23 cellular contexts compared by ENCODE assay signal in the genomic region with DNA sequence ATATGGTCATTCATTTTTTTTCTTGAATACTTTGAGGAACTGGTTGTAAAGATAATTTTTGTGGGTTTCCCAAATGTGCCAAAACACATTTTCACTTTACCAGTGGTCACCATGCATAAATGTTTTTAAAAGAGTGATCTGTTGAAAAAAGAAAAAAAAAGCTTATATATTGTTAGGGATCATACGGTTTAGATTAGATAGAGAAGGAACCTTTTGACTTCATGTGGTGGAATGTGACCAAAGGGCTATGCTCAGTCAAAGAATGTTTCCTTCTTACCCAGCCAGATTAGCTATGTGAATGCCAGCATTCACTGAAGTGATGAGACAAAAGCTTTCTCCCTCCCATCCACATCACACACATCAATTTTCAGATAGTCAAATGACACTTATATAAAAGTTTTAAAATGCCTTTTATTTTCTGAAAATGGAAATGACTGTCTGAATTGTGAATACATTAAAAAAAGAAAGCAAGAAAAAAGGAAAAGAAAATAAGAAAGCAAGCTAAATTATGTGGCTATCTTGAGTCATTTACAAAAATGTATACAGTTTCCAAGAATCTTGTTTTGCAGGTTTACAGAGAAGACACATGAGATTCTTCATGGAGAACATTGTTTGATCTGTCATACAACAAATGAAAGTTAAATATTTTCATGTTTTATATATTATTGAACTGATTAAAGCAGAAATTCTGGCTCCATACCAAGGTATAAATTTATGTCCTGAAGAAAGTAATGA. TPM values are rescaled to one million over a fixed set of nuclear protein-coding genes. Genes with fewer than 3 reads are reported as not detected.
DNase-seq lines count a peak whose midpoint lies in the region; ATAC-seq, FAIRE-seq and TF ChIP-seq lines count a peak whose summit lies in the region.
"Had no signal": no experiment of that assay in that cellular context is flagged by ENCODE, and none has a peak within 500 bp of the region (broad histone marks: within the 10 kb centered on the region; RNA-seq: fewer than 3 reads in every experiment).

No MANE protein-coding gene starts in this region.

- H3K9me3 ChIP-seq in adipocyte (ENCODE audit: control insufficient read depth, low read length), result no peaks in the 10 kb centered on the region
- H3K9me3 ChIP-seq: MG63, transverse colon had no signal

- peaks cover 20% of the 10 kb centered on the region for H3K4me1 ChIP-seq in adipocyte (ENCODE audit: control insufficient read depth, insufficient read depth, low read length)
- H3K4me1 ChIP-seq: transverse colon had no signal

- H3K36me3 ChIP-seq in adipocyte (ENCODE audit: control insufficient read depth, insufficient read depth, low read length, severe bottlenecking), result peaks cover 21% of the 10 kb centered on the region
- H3K36me3 ChIP-seq: MG63 had no signal

- H3K4me3 Mint-ChIP-seq in HFFc6, result peak overlapping the region; percentile 9; the same call in 1 of the 2 replicates
- no peak overlapping the region for H3K4me3 Mint-ChIP-seq in stimulated activated naive CD8-positive, alpha-beta T cell treated with anti-CD3 and anti-CD28 coated beads, Interleukin-15, amount 100 ng/mL, for 72 hours
- H3K4me3 Mint-ChIP-seq: CD4-positive, CD25-positive, alpha-beta regulatory T cell; effector memory CD8-positive, alpha-beta T cell; H9; WTC11 had no signal

- no peak for TF ChIP-seq CTCF in HFFc6 (IDR thresholded peaks at IDR 0.05)
- no peak for TF ChIP-seq CTCF in foreskin fibroblast (IDR thresholded peaks at IDR 0.05; ENCODE audit: low read depth, low read length)

- no peaks in the 10 kb centered on the region for H3K27me3 ChIP-seq in adipocyte (replicated peaks; ENCODE audit: control insufficient read depth, insufficient read depth, low read length)
- H3K27me3 ChIP-seq: MG63, transverse colon had no signal

- no peak overlapping the region for H3K9ac ChIP-seq in adipocyte (ENCODE audit: low read length)

- peak; percentile 49 for FAIRE-seq in A204.1 (lab: Jason Lieb, UNC)
- FAIRE-seq: frontal cortex had no signal

- DNase-seq in HFFc6 (no peak), adipocyte (ENCODE audit: low read depth) (peak; percentile 46), foreskin fibroblast (peak; percentile 52 to 83), DMS 273 (lab: John Stamatoyannopoulos, UW; ENCODE audit: unreplicated experiment) (no peak)
- DNase-seq in stimulated activated naive CD8-positive, alpha-beta T cell treated with anti-CD3 and anti-CD28 coated beads, Interleukin-15, amount 100 ng/mL, for 72 hours, result no peak
- DNase-seq: activated gamma-delta T cell treated with Interleukin-2 at 50 U/mL for 16 hours; aorta; CD4-positive, CD25-positive, alpha-beta regulatory T cell; effector memory CD8-positive, alpha-beta T cell; H9; MG63; NCI-H1694; NCI-H2227 treated with DMSO at 0.1 percent for 48 hours; nucleus accumbens; right cardiac atrium; RPMI8226; stimulated activated naive CD4-positive, alpha-beta T cell; transverse colon had no signal

- H3K9me3 Mint-ChIP-seq in HFFc6, result no peaks in the 10 kb centered on the region
- H3K9me3 Mint-ChIP-seq in stimulated activated naive CD8-positive, alpha-beta T cell treated with anti-CD3 and anti-CD28 coated beads, Interleukin-15, amount 100 ng/mL, for 72 hours, result no peaks in the 10 kb centered on the region
- H3K9me3 Mint-ChIP-seq: CD4-positive, CD25-positive, alpha-beta regulatory T cell; effector memory CD8-positive, alpha-beta T cell; H9; WTC11 had no signal

- H3K4me1 Mint-ChIP-seq in HFFc6 (ENCODE audit: low read depth), result peaks cover 41% of the 10 kb centered on the region
- H3K4me1 Mint-ChIP-seq in stimulated activated naive CD8-positive, alpha-beta T cell treated with anti-CD3 and anti-CD28 coated beads, Interleukin-15, amount 100 ng/mL, for 72 hours, result peaks cover 6% of the 10 kb centered on the region

- no peak overlapping the region for H3K4me3 ChIP-seq in adipocyte (ENCODE audit: low read length)
- H3K4me3 ChIP-seq in foreskin fibroblast (ENCODE audit: low read depth in 1 of 2, low read length in 2 of 2), result no peak overlapping the region
- H3K4me3 ChIP-seq: MG63, transverse colon had no signal

- ATAC-seq in HG02973 (IDR thresholded peaks at IDR 0.05; ENCODE audit: unreplicated experiment), result no peak
- no peak for ATAC-seq in stimulated activated naive CD8-positive, alpha-beta T cell treated with anti-CD3 and anti-CD28 coated beads, Interleukin-15, amount 100 ng/mL, for 72 hours
- no peak for ATAC-seq in HG03045 (IDR thresholded peaks at IDR 0.05; ENCODE audit: unreplicated experiment)
- ATAC-seq: effector memory CD8-positive, alpha-beta T cell; right cardiac atrium; WTC11 had no signal

- H3K27ac Mint-ChIP-seq in HFFc6, result peak overlapping the region; percentile 14; the same call in 1 of the 2 replicates
- no peak overlapping the region for H3K27ac Mint-ChIP-seq in stimulated activated naive CD8-positive, alpha-beta T cell treated with anti-CD3 and anti-CD28 coated beads, Interleukin-15, amount 100 ng/mL, for 72 hours
- H3K27ac Mint-ChIP-seq: effector memory CD8-positive, alpha-beta T cell; H9; WTC11 had no signal

- no peaks in the 10 kb centered on the region for H3K27me3 Mint-ChIP-seq in HFFc6 (ENCODE audit: insufficient read depth)
- H3K27me3 Mint-ChIP-seq in stimulated activated naive CD8-positive, alpha-beta T cell treated with anti-CD3 and anti-CD28 coated beads, Interleukin-15, amount 100 ng/mL, for 72 hours, result peaks cover 8% of the 10 kb centered on the region
- H3K27me3 Mint-ChIP-seq: CD4-positive, CD25-positive, alpha-beta regulatory T cell had no signal

- no peaks in the 10 kb centered on the region for H3K36me3 Mint-ChIP-seq in HFFc6 (ENCODE audit: low read depth)
- H3K36me3 Mint-ChIP-seq: WTC11 had no signal

RNA-seq across cellular contexts. Expression of a gene that starts 8.6 kb away (rescaled TPM):
- 100 to 1,000 TPM in 2 of 6 experiments, 10 to 100 TPM in 4; 85.0 to 112 (median 95.9) TPM for total RNA-seq in HFFc6 (2021; fragmentation: NEBNext Ultra II Directional; extraction: Animal tissue kit (Norgen Biotek cat#: 25700))

RNA-seq across cellular contexts. Expression of a gene that starts 29.4 kb away (rescaled TPM):
- total RNA-seq in HFFc6 (2021; fragmentation: NEBNext Ultra II Directional; extraction: Animal tissue kit (Norgen Biotek cat#: 25700)), result 10 to 100 TPM in 5 of 6 experiments, 1 to 10 TPM in 1; 9.8 to 15.0 (median 12.7) TPM

Comparison
In these comparisons a context has a peak if more than half of its experiments do, and no peak if none do; other contexts are left out.
1. DNase-seq: peak in adipocyte (single experiment) and foreskin fibroblast (2 of 2); none in HFFc6 (single experiment), DMS 273 (single experiment) and stimulated activated naive CD8-positive, alpha-beta T cell treated with anti-CD3 and anti-CD28 coated beads, Interleukin-15, amount 100 ng/mL, for 72 hours (0 of 2).